In genomic region chr16:21720533-21720932, GRCh38 we compare ENCODE assay signal across 27 cellular contexts. TPM values are rescaled to one million over a fixed set of nuclear protein-coding genes. Genes with fewer than 3 reads are reported as not detected.
"Had no signal": no experiment of that assay in that cellular context is flagged by ENCODE, and none has a peak within 500 bp of the region (broad histone marks: within the 10 kb centered on the region; RNA-seq: fewer than 3 reads in every experiment).

No MANE protein-coding gene starts in this region.

- DNase-seq: activated CD4-positive, alpha-beta memory T cell treated with anti-CD3 and anti-CD28 coated beads, Interleukin-2, amount 10 ng/mL, durations not matched to agents 7 days and 5 days; activated CD4-positive, alpha-beta T cell treated with anti-CD3 and anti-CD28 coated beads for 1 hour; activated CD4-positive, alpha-beta T cell treated with anti-CD3 and anti-CD28 coated beads for 4 hours; activated CD4-positive, alpha-beta T cell treated with anti-CD3 and anti-CD28 coated beads, Interleukin-2, amount 10 ng/mL, durations not matched to agents 7 days and 5 days; activated CD4-positive, alpha-beta T cell treated with anti-CD3 and anti-CD28 coated beads, Interleukin-2, amount 50 U/mL, for 4 hours; activated CD8-positive, alpha-beta memory T cell treated with anti-CD3 and anti-CD28 coated beads, Interleukin-2, amount 50 U/mL, for 48 hours; activated gamma-delta T cell; activated naive CD4-positive, alpha-beta T cell; activated naive CD4-positive, alpha-beta T cell treated with anti-CD3 and anti-CD28 coated beads, Interleukin-2, amount 10 ng/mL, durations not matched to agents 7 days and 5 days; activated naive CD8-positive, alpha-beta T cell treated with anti-CD3 and anti-CD28 coated beads, Interleukin-2, amount 10 ng/mL, durations not matched to agents 7 days and 5 days; activated T-cell treated with anti-CD3 and anti-CD28 coated beads for 4 hours; activated T-cell treated with anti-CD3 and anti-CD28 coated beads, Interleukin-2, amount 50 U/mL, for 24 hours; central memory CD4-positive, alpha-beta T cell; cerebellar nuclear complex; colonic mucosa; effector CD8-positive, alpha-beta T cell; endodermal cell; foreskin fibroblast; head of caudate nucleus; hippocampal formation had no signal

- FAIRE-seq: frontal cortex had no signal

- H3K4me3 ChIP-seq: ascending aorta, breast epithelium, cardiac muscle cell, colonic mucosa had no signal

- H3K27ac ChIP-seq: ascending aorta, breast epithelium, cardiac muscle cell, colonic mucosa had no signal

- H3K9me3 ChIP-seq: ascending aorta, breast epithelium, colonic mucosa had no signal

- ATAC-seq: esophagus mucosa had no signal

- H3K36me3 ChIP-seq: ascending aorta, breast epithelium, cardiac muscle cell, colonic mucosa had no signal

- H3K4me1 ChIP-seq: ascending aorta, breast epithelium, colonic mucosa had no signal

- H3K27me3 ChIP-seq: ascending aorta, breast epithelium, cardiac muscle cell, colonic mucosa had no signal

RNA-seq across cellular contexts. Expression of gene OTOA, which starts 56.8 kb away (rescaled TPM):
- total RNA-seq: ascending aorta, colonic mucosa, dermis microvascular lymphatic vessel endothelial cell, epithelial cell of proximal tubule had no signal
- polyA plus RNA-seq: cardiac muscle cell had no signal
